ENCODE assay signal across 1 cellular context in genomic region chr22:40153186-40153585, GRCh38.
TF ChIP-seq lines count a peak whose summit lies in the region.

No MANE protein-coding gene starts in this region.

TF ChIP-seq in HepG2, 621 proteins besides CTCF, POLR2A, EP300 and RAD21:
- TF ChIP-seq ZXDC (CRISPR knock-in tag; IDR thresholded peaks at IDR 0.05) (no peak), PREB (CRISPR knock-in tag; IDR thresholded peaks at IDR 0.05) (no peak), ZSCAN9 (CRISPR knock-in tag; IDR thresholded peaks at IDR 0.05; ENCODE audit: borderline replicate concordance) (no peak), ERF (CRISPR knock-in tag; IDR thresholded peaks at IDR 0.05) (no peak), REL (CRISPR knock-in tag; conservative IDR thresholded peaks at IDR 0.05) (no peak), ZNF678 (CRISPR knock-in tag; IDR thresholded peaks at IDR 0.05) (no peak), PHB2 (IDR thresholded peaks at IDR 0.05; ENCODE audit: partially characterized antibody) (no peak), ZNF7 (CRISPR knock-in tag; IDR thresholded peaks at IDR 0.05) (no peak), ZBTB38 (CRISPR knock-in tag; IDR thresholded peaks at IDR 0.05) (no peak)
